17 cellular contexts compared by ENCODE assay signal in genomic region chr2:70656421-70657010, GRCh38.
A peak's percentile ranks its signal among the peaks of the same experiment; 100 is the strongest.
DNase-seq lines count a peak whose midpoint lies in the region; ATAC-seq and TF ChIP-seq lines count a peak whose summit lies in the region.
"Had no signal": no experiment of that assay in that cellular context is flagged by ENCODE, and none has a peak within 500 bp of the region (broad histone marks: within the 10 kb centered on the region; RNA-seq: fewer than 3 reads in every experiment).

No MANE protein-coding gene starts in this region.

- no peak for TF ChIP-seq RAD21 in SK-N-SH (IDR thresholded peaks at IDR 0.05; ENCODE audit: low read length)

- no peaks in the 10 kb centered on the region for H3K9me2 ChIP-seq in SK-N-SH

- no peak overlapping the region for H2AFZ ChIP-seq in SK-N-SH (ENCODE audit: low read depth)

- H4K20me1 ChIP-seq in SK-N-SH (ENCODE audit: insufficient read depth), result no peaks in the 10 kb centered on the region

- in situ Hi-C loops in HAP-1 (cut with MboI; ENCODE audit: low sequenced_read_pairs), result loop anchor here (10.0 kb wide), 2 partner anchors 128 to 288 kb away; no protein-coding TSS in a partner anchor

- intact Hi-C loops in Right ventricle myocardium superior (cut with DNase I), result loop anchor here (10.0 kb wide), 1 partner anchor 128 kb away; no protein-coding TSS in a partner anchor

- H3K79me2 ChIP-seq in SK-N-SH (ENCODE audit: insufficient read depth), result no peaks in the 10 kb centered on the region

- 57% methylated on average over 11 of the region's 11 CpGs for WGBS in SK-N-SH (ENCODE audit: low lambda C conversion rate)

- H3K9me3 ChIP-seq in SK-N-SH (no peaks in the 10 kb centered on the region), HAP-1 (no peaks in the 10 kb centered on the region)

- no peaks in the 10 kb centered on the region for H3K36me3 ChIP-seq in SK-N-SH (replicated peaks in 1 of 2; ENCODE audit: control insufficient read depth in 1 of 2, insufficient read depth in 2 of 2, low read length in 1 of 2)
- H3K36me3 ChIP-seq in HAP-1 (replicated peaks), result no peaks in the 10 kb centered on the region
- H3K36me3 ChIP-seq: heart right ventricle had no signal

- DNase-seq in stimulated activated CD8-positive, alpha-beta memory T cell treated with anti-CD3 and anti-CD28 coated beads, Interleukin-2, amount 100 ng/mL, for 48 hours (ENCODE audit: low read depth in 2 of 2), result peak; percentile 3 to 21
- no peak for DNase-seq in stimulated activated CD8-positive, alpha-beta memory T cell treated with anti-CD3 and anti-CD28 coated beads, Interleukin-4, amount 100 ng/mL, for 48 hours
- DNase-seq in activated CD8-positive, alpha-beta memory T cell treated with anti-CD3 and anti-CD28 coated beads, Interleukin-2, amount 50 U/mL, for 1 hour (ENCODE audit: extremely low read depth), result peak; percentile 26
- DNase-seq in central memory CD8-positive, alpha-beta T cell (ENCODE audit: low spot score in 2 of 2), result no peak
- DNase-seq in SK-N-SH (no peak), HAP-1 (ENCODE audit: low spot score in 2 of 2) (no peak), SKM-1 (lab: John Stamatoyannopoulos, UW; ENCODE audit: unreplicated experiment) (no peak), Right ventricle myocardium superior (no peak)
- DNase-seq: GOT3, heart right ventricle, mammary epithelial cell, naive B cell, NCI-H1092, NCI-H774, WERI-Rb-1 had no signal

- no peak overlapping the region for H3K4me2 ChIP-seq in SK-N-SH

- H3K27ac Mint-ChIP-seq in central memory CD8-positive, alpha-beta T cell (ENCODE audit: low read depth), result no peak overlapping the region

- no peak for TF ChIP-seq EP300 in SK-N-SH (IDR thresholded peaks at IDR 0.05; ENCODE audit: borderline replicate concordance in 1 of 2, low read depth in 1 of 2, low read length in 1 of 2)

- H3K4me1 ChIP-seq in SK-N-SH (ENCODE audit: control insufficient read depth in 1 of 2, insufficient read depth in 2 of 2, low read depth in 1 of 2, low read length in 1 of 2) (no peaks in the 10 kb centered on the region), HAP-1 (0 out of 2 replicates have a peak, but pooled peaks cover 2% of the 10 kb centered on the region)
- H3K4me1 ChIP-seq: heart right ventricle had no signal

- H3K4me1 Mint-ChIP-seq in central memory CD8-positive, alpha-beta T cell, result no peaks in the 10 kb centered on the region
- H3K4me1 Mint-ChIP-seq: brain had no signal

- peaks cover 16% of the 10 kb centered on the region; the same call in 1 of the 2 replicates for H3K27me3 ChIP-seq in SK-N-SH (ENCODE audit: insufficient read depth)
- no peaks in the 10 kb centered on the region for H3K27me3 ChIP-seq in HAP-1 (ENCODE audit: low read depth)

- ATAC-seq in central memory CD8-positive, alpha-beta T cell (replicated peaks; ENCODE audit: extremely low read depth, poor library complexity, severe bottlenecking), result peak; percentile 36
- no peak for ATAC-seq in Right ventricle myocardium superior (ENCODE audit: poor library complexity)
- ATAC-seq: heart right ventricle, K562 had no signal

- H3K9me3 Mint-ChIP-seq in central memory CD8-positive, alpha-beta T cell, result no peaks in the 10 kb centered on the region

- H3K36me3 Mint-ChIP-seq in central memory CD8-positive, alpha-beta T cell (ENCODE audit: insufficient read depth), result no peaks in the 10 kb centered on the region
- H3K36me3 Mint-ChIP-seq: brain had no signal

- H3K27ac ChIP-seq in SK-N-SH (ENCODE audit: low read depth in 2 of 2, low read length in 1 of 2), result no peak overlapping the region
- H3K27ac ChIP-seq: heart right ventricle, WERI-Rb-1 had no signal

- no peak for TF ChIP-seq CTCF in SK-N-SH (IDR thresholded peaks at IDR 0.05)

- POLR2A ChIA-PET in SK-N-SH (lab: Yijun Ruan, JAX), result interaction anchor here (1.6 kb wide), 1 partner anchor 14 kb away, joined by 6 read pairs; no protein-coding TSS in a partner anchor

- no peak overlapping the region for H3K9ac ChIP-seq in SK-N-SH

- H3F3A ChIP-seq in SK-N-SH (replicated peaks; ENCODE audit: insufficient read depth), result no peaks in the 10 kb centered on the region

- no peak overlapping the region for H3K4me3 Mint-ChIP-seq in central memory CD8-positive, alpha-beta T cell
- H3K4me3 Mint-ChIP-seq: brain, naive B cell had no signal

- H3K4me3 ChIP-seq in SK-N-SH (ENCODE audit: low read depth in 2 of 2, low read length in 1 of 2) (no peak overlapping the region), HAP-1 (no peak overlapping the region)
- H3K4me3 ChIP-seq: heart right ventricle, K562 had no signal

- CTCF ChIA-PET in SK-N-SH (lab: Yijun Ruan, JAX), result interaction anchor here (1.0 to 6.0 kb wide), 19 partner anchors 9 to 355 kb away, joined by 3 to 51 read pairs (median 6); partner anchors contain the start of genes ADD2, FAM136A and FIGLA

- H3K27me3 Mint-ChIP-seq in central memory CD8-positive, alpha-beta T cell, result peaks cover 82% of the 10 kb centered on the region

TF ChIP-seq in SK-N-SH, 30 proteins besides CTCF, POLR2A, EP300 and RAD21:
- no peak for TF ChIP-seq PBX3 (IDR thresholded peaks at IDR 0.05)
- no peak for TF ChIP-seq POLR2AphosphoS5 (IDR thresholded peaks at IDR 0.05; ENCODE audit: low read depth, low read length)
- TF ChIP-seq TEAD4 (IDR thresholded peaks at IDR 0.05; ENCODE audit: borderline replicate concordance, insufficient read depth), result no peak
- no peak for TF ChIP-seq NFIC (IDR thresholded peaks at IDR 0.05; ENCODE audit: borderline replicate concordance)
- TF ChIP-seq FOSL2 (IDR thresholded peaks at IDR 0.05; ENCODE audit: borderline replicate concordance, low read depth), result no peak
- TF ChIP-seq EZH2phosphoT487 (IDR thresholded peaks at IDR 0.05; ENCODE audit: borderline replicate concordance, low read depth), result no peak
- TF ChIP-seq SMC3 (IDR thresholded peaks at IDR 0.05; ENCODE audit: low read depth, low read length), result no peak
- no peak for TF ChIP-seq YY1 (IDR thresholded peaks at IDR 0.05; ENCODE audit: low read depth)
- no peak for TF ChIP-seq RCOR1 (IDR thresholded peaks at IDR 0.05; ENCODE audit: low read length)
- TF ChIP-seq RXRA (IDR thresholded peaks at IDR 0.05; ENCODE audit: borderline replicate concordance, low read depth), result no peak
- no peak for TF ChIP-seq MXI1 (IDR thresholded peaks at IDR 0.05; ENCODE audit: low read depth, low read length)
- TF ChIP-seq TCF12 (IDR thresholded peaks at IDR 0.05), result no peak
- TF ChIP-seq GATA2 (CRISPR knock-in tag; IDR thresholded peaks at IDR 0.05), result no peak
- no peak for TF ChIP-seq NRF1 (IDR thresholded peaks at IDR 0.05; ENCODE audit: low read depth, low read length)
- no peak for TF ChIP-seq MAX (IDR thresholded peaks at IDR 0.05; ENCODE audit: low read depth)
- TF ChIP-seq ZBTB33 (IDR thresholded peaks at IDR 0.05; ENCODE audit: borderline replicate concordance, low read depth), result no peak

Comparison
In these comparisons a context has a peak if more than half of its experiments do, and no peak if none do; other contexts are left out.
1. DNase-seq: peak in stimulated activated CD8-positive, alpha-beta memory T cell treated with anti-CD3 and anti-CD28 coated beads, Interleukin-2, amount 100 ng/mL, for 48 hours (2 of 2) and activated CD8-positive, alpha-beta memory T cell treated with anti-CD3 and anti-CD28 coated beads, Interleukin-2, amount 50 U/mL, for 1 hour (single experiment); none in stimulated activated CD8-positive, alpha-beta memory T cell treated with anti-CD3 and anti-CD28 coated beads, Interleukin-4, amount 100 ng/mL, for 48 hours (single experiment), central memory CD8-positive, alpha-beta T cell (0 of 2), SK-N-SH (single experiment), HAP-1 (0 of 2), SKM-1 (single experiment) and Right ventricle myocardium superior (single experiment).